ENCODE assay signal across 9 cellular contexts in genomic region chr5:138340008-138340407, GRCh38. TPM values are rescaled to one million over a fixed set of nuclear protein-coding genes. Genes with fewer than 3 reads are reported as not detected.
DNase-seq lines count a peak whose midpoint lies in the region; ATAC-seq and TF ChIP-seq lines count a peak whose summit lies in the region.
"Had no signal": no experiment of that assay in that cellular context is flagged by ENCODE, and none has a peak within 500 bp of the region (broad histone marks: within the 10 kb centered on the region; RNA-seq: fewer than 3 reads in every experiment).

No MANE protein-coding gene starts in this region.

- no peak overlapping the region for H2BK15ac ChIP-seq in neuronal stem cell (ENCODE audit: low read length)

- H3K27ac ChIP-seq in KMS-11 (no peak overlapping the region), coronary artery (no peak overlapping the region), neuronal stem cell (replicated peaks; ENCODE audit: low read length) (no peak overlapping the region)

- peaks cover 48% of the 10 kb centered on the region for H3K4me1 Mint-ChIP-seq in CD14-positive monocyte

- peaks cover 2% of the 10 kb centered on the region for H3K79me1 ChIP-seq in neuronal stem cell (ENCODE audit: low read depth, low read length)

- no peak for ATAC-seq in GM21737 (IDR thresholded peaks at IDR 0.05; ENCODE audit: unreplicated experiment)

- 0 out of 2 replicates have a peak, but pooled peaks cover 2% of the 10 kb centered on the region for H4K20me1 ChIP-seq in KMS-11 (ENCODE audit: insufficient read depth)

- H3K4me3 ChIP-seq in KMS-11 (IDR thresholded peaks at IDR 0.05; ENCODE audit: insufficient read depth, low read depth, low read length), result no peak overlapping the region
- H3K4me3 ChIP-seq in coronary artery, result peak overlapping the region; percentile 86
- peak overlapping the region in 1 of 2 donors; percentile 76 for H3K4me3 ChIP-seq in neuronal stem cell (ENCODE audit: low read length in 2 of 2)

- H3K79me2 ChIP-seq in KMS-11 (ENCODE audit: insufficient read depth, low read depth), result peaks cover 30% of the 10 kb centered on the region

- peak overlapping the region; percentile 55 to 98 (median 93) for H3K27ac Mint-ChIP-seq in CD14-positive monocyte

- H3K18ac ChIP-seq in neuronal stem cell (ENCODE audit: low read length), result no peak overlapping the region

- intact Hi-C loops in CD14-positive monocyte (cut with micrococcal nuclease), result no loop called here

- no CpG with 5 or more reads among the region's 3 CpGs for WGBS in neuronal stem cell (ENCODE audit: extremely low coverage in 2 of 2, insufficient read length in 2 of 2, insufficient replicate concordance in 1 of 2), 2 donors

- TF ChIP-seq CTCF in CD14-positive monocyte (IDR thresholded peaks at IDR 0.05) (no peak), KMS-11 (conservative IDR thresholded peaks at IDR 0.05; ENCODE audit: low read depth, low read length) (no peak), coronary artery (IDR thresholded peaks at IDR 0.05) (no peak)

- H3K9ac ChIP-seq in KMS-11, result no peak overlapping the region; the same call in 1 of the 2 replicates
- no peak overlapping the region for H3K9ac ChIP-seq in neuronal stem cell (ENCODE audit: low read depth, low read length, poor library complexity)

- peak overlapping the region; percentile 97; the same call in 1 of the 2 replicates for H3K4me2 ChIP-seq in KMS-11
- H3K4me2 ChIP-seq in neuronal stem cell (ENCODE audit: insufficient read depth, low read length, poor library complexity, severe bottlenecking), result peak overlapping the region; percentile 72

- H3K4me3 Mint-ChIP-seq in CD14-positive monocyte, result peak overlapping the region; percentile 81 to 93

- no peak overlapping the region for H2AFZ ChIP-seq in KMS-11 (ENCODE audit: low read depth)
- no peak overlapping the region for H2AFZ ChIP-seq in neuronal stem cell (ENCODE audit: low read length)

- no peak overlapping the region for H4K91ac ChIP-seq in neuronal stem cell (ENCODE audit: low read depth, low read length, poor library complexity)

- H2BK12ac ChIP-seq in neuronal stem cell (ENCODE audit: low read length), result no peak overlapping the region

- H3K27me3 ChIP-seq in KMS-11 (ENCODE audit: insufficient read depth, low read depth) (no peaks in the 10 kb centered on the region), neuronal stem cell (ENCODE audit: control insufficient read depth in 3 of 3, insufficient read depth in 3 of 3, low read depth in 1 of 3, low read length in 3 of 3) (no peaks in the 10 kb centered on the region)

- H3K23ac ChIP-seq in neuronal stem cell (ENCODE audit: low read depth, low read length, poor library complexity), result no peak overlapping the region

- H3K36me3 ChIP-seq in KMS-11 (ENCODE audit: insufficient read depth), result no peaks in the 10 kb centered on the region
- peaks cover 21 to 50% of the 10 kb centered on the region in 2 donors for H3K36me3 ChIP-seq in neuronal stem cell (replicated peaks in 1 of 2; ENCODE audit: control insufficient read depth in 2 of 2, insufficient read depth in 2 of 2, low read length in 2 of 2)

- H3K4me1 ChIP-seq in KMS-11 (ENCODE audit: low read depth, poor library complexity, severe bottlenecking) (peaks cover 31% of the 10 kb centered on the region), neuronal stem cell (ENCODE audit: control insufficient read depth in 2 of 2, insufficient read depth in 1 of 2, low read depth in 1 of 2, low read length in 2 of 2) (peaks cover 2 to 9% of the 10 kb centered on the region in 2 donors)

- H3K27me3 Mint-ChIP-seq in CD14-positive monocyte (ENCODE audit: low read depth in 3 of 3), result no peaks in the 10 kb centered on the region

- H2AK5ac ChIP-seq in neuronal stem cell (ENCODE audit: low read depth, low read length), result no peak overlapping the region

- no peaks in the 10 kb centered on the region for H3K9me3 ChIP-seq in neuronal stem cell (replicated peaks in 1 of 2; ENCODE audit: control insufficient read depth in 2 of 2, insufficient read depth in 1 of 2, low read depth in 1 of 2, low read length in 2 of 2)

- H2BK5ac ChIP-seq in neuronal stem cell (ENCODE audit: low read length), result no peak overlapping the region

- H3K36me3 Mint-ChIP-seq in CD14-positive monocyte, result peaks cover 29 to 37% of the 10 kb centered on the region in 2 donors

- H3K4ac ChIP-seq in neuronal stem cell (ENCODE audit: low read length), result no peak overlapping the region

- no peak overlapping the region for H3K14ac ChIP-seq in neuronal stem cell (ENCODE audit: low read length)

- DNase-seq in CD14-positive monocyte (ENCODE audit: low spot score), result no peak
- DNase-seq in coronary artery (ENCODE audit: low spot score), result no peak
- no peak for DNase-seq in neuronal stem cell (ENCODE audit: low spot score)
- no peak for DNase-seq in stimulated activated naive CD4-positive, alpha-beta T cell treated with Interleukin-2 at 50 U/mL for 16 hours (lab: John Stamatoyannopoulos, UW)
- no peak for DNase-seq in putamen (ENCODE audit: low spot score)
- no peak for DNase-seq in germinal center (ENCODE audit: low spot score)
- DNase-seq: GF-D8 had no signal

- H4K8ac ChIP-seq in neuronal stem cell (ENCODE audit: low read depth, low read length), result no peak overlapping the region

- H3K9me3 Mint-ChIP-seq in CD14-positive monocyte, result no peaks in the 10 kb centered on the region

- no peak overlapping the region for H2BK120ac ChIP-seq in neuronal stem cell (ENCODE audit: low read depth, low read length)

RNA-seq across cellular contexts. Expression of gene FAM53C, which starts 1.9 kb away (rescaled TPM):
- polyA plus RNA-seq in CD14-positive monocyte, result 10 to 100 TPM; 24.9 to 28.7 TPM
- polyA plus RNA-seq in neuronal stem cell (2013, experiment 1 of 2), result 47.9 TPM
- 47.3 TPM for polyA plus RNA-seq in neuronal stem cell (2013, experiment 2 of 2)

RNA-seq across cellular contexts. Expression of gene CDC25C, which starts 8.4 kb away (rescaled TPM):
- polyA plus RNA-seq in CD14-positive monocyte, result not detected
- 35.3 TPM for polyA plus RNA-seq in neuronal stem cell (2013, experiment 1 of 2)
- 34.6 TPM for polyA plus RNA-seq in neuronal stem cell (2013, experiment 2 of 2)

RNA-seq across cellular contexts. Expression of gene KDM3B, which starts 12.5 kb away (rescaled TPM):
- polyA plus RNA-seq in CD14-positive monocyte, result 10 to 100 TPM; 11.7 to 17.4 TPM
- 39.5 TPM for polyA plus RNA-seq in neuronal stem cell (2013, experiment 1 of 2)
- 40.0 TPM for polyA plus RNA-seq in neuronal stem cell (2013, experiment 2 of 2)
